In the genomic region with DNA sequence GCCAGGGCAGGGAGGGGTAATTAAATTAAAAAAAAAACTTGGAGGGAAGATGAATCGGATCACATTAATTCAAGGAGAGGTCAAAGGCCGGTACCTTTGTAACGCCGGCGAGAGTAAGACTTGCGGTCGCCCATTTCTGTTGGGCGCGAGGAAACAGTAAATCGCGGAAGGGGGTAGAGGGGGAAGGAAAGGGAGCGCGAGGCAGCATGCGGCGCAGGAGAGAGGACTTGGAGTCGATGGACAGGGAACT, we compare ENCODE assay signal across 1 cellular context.
TF ChIP-seq lines count a peak whose summit lies in the region.

No MANE protein-coding gene starts in this region.

TF ChIP-seq in H1, 55 proteins besides CTCF, POLR2A, EP300 and RAD21 (continued from another document):
- TF ChIP-seq SUZ12 (IDR thresholded peaks at IDR 0.05; ENCODE audit: low read length), result no peak
- TF ChIP-seq BRCA1 (IDR thresholded peaks at IDR 0.05; ENCODE audit: low read depth, low read length), result no peak
- TF ChIP-seq, protein P1, sequence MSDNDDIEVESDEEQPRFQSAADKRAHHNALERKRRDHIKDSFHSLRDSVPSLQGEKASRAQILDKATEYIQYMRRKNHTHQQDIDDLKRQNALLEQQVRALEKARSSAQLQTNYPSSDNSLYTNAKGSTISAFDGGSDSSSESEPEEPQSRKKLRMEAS (IDR thresholded peaks at IDR 0.05), result peak; percentile 97
- TF ChIP-seq TAF7 (optimal IDR thresholded peaks at IDR 0.05; ENCODE audit: borderline replicate concordance, low read depth, low read length), result no peak
- no peak for TF ChIP-seq RNF2 (IDR thresholded peaks at IDR 0.05; ENCODE audit: borderline replicate concordance, low read depth, low read length, missing control alignments, poor library complexity, severe bottlenecking)
- TF ChIP-seq, protein P2, sequence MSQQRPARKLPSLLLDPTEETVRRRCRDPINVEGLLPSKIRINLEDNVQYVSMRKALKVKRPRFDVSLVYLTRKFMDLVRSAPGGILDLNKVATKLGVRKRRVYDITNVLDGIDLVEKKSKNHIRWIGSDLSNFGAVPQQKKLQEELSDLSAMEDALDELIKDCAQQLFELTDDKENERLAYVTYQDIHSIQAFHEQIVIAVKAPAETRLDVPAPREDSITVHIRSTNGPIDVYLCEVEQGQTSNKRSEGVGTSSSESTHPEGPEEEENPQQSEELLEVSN (IDR thresholded peaks at IDR 0.05), result peak; percentile 97
- TF ChIP-seq NRF1 (IDR thresholded peaks at IDR 0.05; ENCODE audit: low read depth, low read length), result no peak
- peak; percentile 17; the same call in 1 of the 2 replicates for TF ChIP-seq TEAD4 (IDR thresholded peaks at IDR 0.05; ENCODE audit: low read depth, low read length)
- TF ChIP-seq JUN (IDR thresholded peaks at IDR 0.05; ENCODE audit: low read depth, low read length), result no peak
- TF ChIP-seq SRF (IDR thresholded peaks at IDR 0.05; ENCODE audit: low read depth, low read length), result no peak
- TF ChIP-seq SIRT6 (IDR thresholded peaks at IDR 0.05; ENCODE audit: low read length), result no peak
- no peak for TF ChIP-seq TBP (IDR thresholded peaks at IDR 0.05; ENCODE audit: low read depth, low read length)
- TF ChIP-seq PHF8 (conservative IDR thresholded peaks at IDR 0.05; ENCODE audit: low read depth, low read length), result 0 out of 2 replicates have a peak, but pooled peaks have one; percentile 12
- TF ChIP-seq, protein P3, sequence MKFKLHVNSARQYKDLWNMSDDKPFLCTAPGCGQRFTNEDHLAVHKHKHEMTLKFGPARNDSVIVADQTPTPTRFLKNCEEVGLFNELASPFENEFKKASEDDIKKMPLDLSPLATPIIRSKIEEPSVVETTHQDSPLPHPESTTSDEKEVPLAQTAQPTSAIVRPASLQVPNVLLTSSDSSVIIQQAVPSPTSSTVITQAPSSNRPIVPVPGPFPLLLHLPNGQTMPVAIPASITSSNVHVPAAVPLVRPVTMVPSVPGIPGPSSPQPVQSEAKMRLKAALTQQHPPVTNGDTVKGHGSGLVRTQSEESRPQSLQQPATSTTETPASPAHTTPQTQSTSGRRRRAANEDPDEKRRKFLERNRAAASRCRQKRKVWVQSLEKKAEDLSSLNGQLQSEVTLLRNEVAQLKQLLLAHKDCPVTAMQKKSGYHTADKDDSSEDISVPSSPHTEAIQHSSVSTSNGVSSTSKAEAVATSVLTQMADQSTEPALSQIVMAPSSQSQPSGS (IDR thresholded peaks at IDR 0.05; ENCODE audit: low read length), result no peak
- TF ChIP-seq GTF2F1 (IDR thresholded peaks at IDR 0.05; ENCODE audit: borderline replicate concordance, low read depth, low read length), result peak; percentile 65; the same call in 1 of the 2 replicates
- no peak for TF ChIP-seq SP1 (IDR thresholded peaks at IDR 0.05; ENCODE audit: low read depth, low read length)
- no peak for TF ChIP-seq CREB1 (IDR thresholded peaks at IDR 0.05)
- TF ChIP-seq EZH2 (IDR thresholded peaks at IDR 0.05; ENCODE audit: low read depth, low read length, severe bottlenecking), result no peak
- TF ChIP-seq SAP30 (IDR thresholded peaks at IDR 0.05; ENCODE audit: insufficient read depth, insufficient replicate concordance, low read length), result no peak
- 0 out of 2 replicates have a peak, but pooled peaks have one; percentile 51 for TF ChIP-seq RBBP5 (IDR thresholded peaks at IDR 0.05; ENCODE audit: borderline replicate concordance, low read depth, low read length)
- TF ChIP-seq KDM1A (IDR thresholded peaks at IDR 0.05; ENCODE audit: borderline replicate concordance, low read length), result no peak
- TF ChIP-seq SIN3A (conservative IDR thresholded peaks at IDR 0.05 in 1 of 2, IDR thresholded peaks at IDR 0.05 in 1 of 2; ENCODE audit: low read depth in 1 of 2, low read length in 2 of 2), result peak in 1 of 2 experiments; percentile 80; a peak in 2 of 4 replicates
- no peak; the same call in 1 of the 2 replicates for TF ChIP-seq YY1 (IDR thresholded peaks at IDR 0.05; ENCODE audit: low read depth, low read length)
- no peak for TF ChIP-seq SP4 (IDR thresholded peaks at IDR 0.05; ENCODE audit: low read length)
- no peak for TF ChIP-seq EGR1 (IDR thresholded peaks at IDR 0.05; ENCODE audit: borderline replicate concordance, low read depth, low read length)
- no peak for TF ChIP-seq BACH1 (IDR thresholded peaks at IDR 0.05; ENCODE audit: low read length)
- no peak for TF ChIP-seq KDM5A (IDR thresholded peaks at IDR 0.05; ENCODE audit: low read length)
- TF ChIP-seq ZNF274 (IDR thresholded peaks at IDR 0.05; ENCODE audit: borderline replicate concordance, extremely low read depth, low read length), result no peak
- TF ChIP-seq HDAC6 (IDR thresholded peaks at IDR 0.05; ENCODE audit: low read depth, low read length), result no peak
- no peak for TF ChIP-seq CHD2 (IDR thresholded peaks at IDR 0.05; ENCODE audit: low read length)
- TF ChIP-seq CTBP2 (IDR thresholded peaks at IDR 0.05; ENCODE audit: borderline replicate concordance, insufficient read depth, insufficient read length, low read length), result no peak
- no peak for TF ChIP-seq CBX5 (IDR thresholded peaks at IDR 0.05; ENCODE audit: low read depth, low read length)
- no peak for TF ChIP-seq GABPA (IDR thresholded peaks at IDR 0.05; ENCODE audit: borderline replicate concordance, insufficient read depth, low read length)
- no peak for TF ChIP-seq RXRA (IDR thresholded peaks at IDR 0.05; ENCODE audit: insufficient read depth, low read depth, low read length)
- no peak for TF ChIP-seq BCL11A (IDR thresholded peaks at IDR 0.05; ENCODE audit: low read depth in 2 of 2, low read length in 2 of 2)
- TF ChIP-seq RFX5 (IDR thresholded peaks at IDR 0.05; ENCODE audit: borderline replicate concordance, low read depth, low read length), result no peak
- no peak for TF ChIP-seq TAF1 (IDR thresholded peaks at IDR 0.05; ENCODE audit: low read depth, low read length)
- TF ChIP-seq HDAC2 (IDR thresholded peaks at IDR 0.05; ENCODE audit: borderline replicate concordance in 1 of 2, low read depth in 2 of 2, low read length in 2 of 2), result peak in 1 of 2 experiments; percentile 67; a peak in 1 of 4 replicates
- TF ChIP-seq TCF12 (IDR thresholded peaks at IDR 0.05; ENCODE audit: low read depth, low read length), result 0 out of 2 replicates have a peak, but pooled peaks have one; percentile 9
- TF ChIP-seq ASH2L (IDR thresholded peaks at IDR 0.05; ENCODE audit: low read length), result no peak
- no peak for TF ChIP-seq SP2 (IDR thresholded peaks at IDR 0.05; ENCODE audit: low read length)
- peak; percentile 61 for TF ChIP-seq KDM4A (IDR thresholded peaks at IDR 0.05; ENCODE audit: low read depth, low read length, severe bottlenecking)
